In genomic region chr5:39319395-39319794, GRCh38 we compare ENCODE assay signal across 7 cellular contexts. TPM values are rescaled to one million over a fixed set of nuclear protein-coding genes. Genes with fewer than 3 reads are reported as not detected.
"Had no signal": no experiment of that assay in that cellular context is flagged by ENCODE, and none has a peak within 500 bp of the region (broad histone marks: within the 10 kb centered on the region; RNA-seq: fewer than 3 reads in every experiment).

No MANE protein-coding gene starts in this region.

- DNase-seq: H9, HCEC 1CT, KBM-7 had no signal

- H3K4me3 Mint-ChIP-seq: GM23338, H9, IgD-negative memory B cell had no signal

- H3K4me2 ChIP-seq: GM23338 had no signal

- ATAC-seq: GM23338 had no signal

- H3K4me3 ChIP-seq: GM23338 had no signal

- H2AFZ ChIP-seq: GM23338 had no signal

- H3K4me1 Mint-ChIP-seq: GM23338, H9, IgD-negative memory B cell had no signal

- H3K27ac Mint-ChIP-seq: GM23338, H9, IgD-negative memory B cell had no signal

RNA-seq across cellular contexts. Expression of gene C9, which starts 44.9 kb away (rescaled TPM):
- total RNA-seq: GM23338, H1, H9, HT-29 had no signal
- polyA plus RNA-seq: GM23338, H1, IgD-negative memory B cell had no signal
